In the genomic region with DNA sequence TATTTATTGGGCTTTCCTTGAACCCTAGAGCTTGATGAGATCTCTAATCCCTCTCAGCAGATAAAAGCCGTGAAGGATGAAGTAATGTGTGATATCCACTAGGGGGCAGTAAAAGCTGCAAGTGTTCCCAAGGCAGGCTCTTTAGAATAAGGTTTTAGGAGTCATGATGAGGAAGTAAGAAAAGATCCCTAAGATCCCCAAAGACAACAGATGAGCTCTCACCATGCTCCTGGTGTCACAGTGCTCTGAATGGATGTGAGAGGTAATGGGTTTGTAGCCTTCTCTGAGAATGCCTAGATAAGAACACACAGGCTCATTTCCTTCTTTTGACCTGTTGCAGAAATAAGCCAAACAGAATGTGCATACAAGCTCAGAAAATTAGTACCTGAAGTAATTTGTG, we compare ENCODE assay signal across 8 cellular contexts.
DNase-seq lines count a peak whose midpoint lies in the region; ATAC-seq and TF ChIP-seq lines count a peak whose summit lies in the region.

No MANE protein-coding gene starts in this region.

- H3F3A ChIP-seq in GM23338 (replicated peaks; ENCODE audit: low read depth): no peaks in the 10 kb centered on the region

- no peak overlapping the region for H3K4me3 Mint-ChIP-seq in GM23338
- H3K4me3 Mint-ChIP-seq in activated CD4-positive, alpha-beta T cell treated with anti-CD3 and anti-CD28 coated beads, Interleukin-2, amount 10 ng/mL, durations not matched to agents 7 days and 5 days: no peak overlapping the region

- POLR2A ChIA-PET in activated CD4-positive, alpha-beta T cell treated with anti-CD3 and anti-CD28 coated beads, Interleukin-2, amount 10 ng/mL, durations not matched to agents 7 days and 5 days (lab: Charles Lee): no interaction called here

- H3K4me1 ChIP-seq in GM23338 (ENCODE audit: insufficient read depth) (no peaks in the 10 kb centered on the region), Karpas-422 (ENCODE audit: low read length) (no peaks in the 10 kb centered on the region), OCI-LY3 (ENCODE audit: low read length) (peaks cover 3% of the 10 kb centered on the region; the same call in 1 of the 2 replicates)

- H3K27me3 ChIP-seq in GM23338 (ENCODE audit: insufficient read depth) (no peaks in the 10 kb centered on the region), Karpas-422 (ENCODE audit: low read length) (no peaks in the 10 kb centered on the region; the same call in 1 of the 2 replicates), OCI-LY3 (ENCODE audit: low read depth, low read length) (peaks cover 19% of the 10 kb centered on the region), dorsolateral prefrontal cortex (peaks cover 0 to 20% (median 0%) of the 10 kb centered on the region in 45 donors)

- H3K9me3 ChIP-seq in Karpas-422 (ENCODE audit: low read length): no peaks in the 10 kb centered on the region
- H3K9me3 ChIP-seq in OCI-LY3 (ENCODE audit: insufficient read depth, low read length): no peaks in the 10 kb centered on the region

- intact Hi-C loops in dorsolateral prefrontal cortex (cut with DNase I): loop anchor here (1.0 to 10.0 kb wide), 6 partner anchors 49 to 759 kb away; no protein-coding TSS in a partner anchor

- H3K9me2 ChIP-seq in GM23338 (ENCODE audit: insufficient read depth) (peaks cover 5% of the 10 kb centered on the region; the same call in 1 of the 2 replicates), Karpas-422 (replicated peaks; ENCODE audit: insufficient read depth, low read length) (no peaks in the 10 kb centered on the region)

- H3K79me2 ChIP-seq in GM23338 (replicated peaks; ENCODE audit: insufficient read depth) (no peaks in the 10 kb centered on the region), Karpas-422 (ENCODE audit: low read length) (no peaks in the 10 kb centered on the region), OCI-LY3 (ENCODE audit: low read length) (no peaks in the 10 kb centered on the region)

- ATAC-seq in GM23338 (peak; percentile 97), HG03025 (IDR thresholded peaks at IDR 0.05; ENCODE audit: low FRiP score, unreplicated experiment) (no peak)

- H3K27ac Mint-ChIP-seq in GM23338: no peak overlapping the region
- no peak overlapping the region for H3K27ac Mint-ChIP-seq in activated CD4-positive, alpha-beta T cell treated with anti-CD3 and anti-CD28 coated beads, Interleukin-2, amount 10 ng/mL, durations not matched to agents 7 days and 5 days

- H3K27me3 Mint-ChIP-seq in GM23338 (ENCODE audit: insufficient read depth, low read depth, poor library complexity): no peaks in the 10 kb centered on the region
- H3K27me3 Mint-ChIP-seq in activated CD4-positive, alpha-beta T cell treated with anti-CD3 and anti-CD28 coated beads, Interleukin-2, amount 10 ng/mL, durations not matched to agents 7 days and 5 days: no peaks in the 10 kb centered on the region

- no peaks in the 10 kb centered on the region for H3K36me3 Mint-ChIP-seq in GM23338 (ENCODE audit: low read depth)
- no peaks in the 10 kb centered on the region for H3K36me3 Mint-ChIP-seq in activated CD4-positive, alpha-beta T cell treated with anti-CD3 and anti-CD28 coated beads, Interleukin-2, amount 10 ng/mL, durations not matched to agents 7 days and 5 days (ENCODE audit: low read depth)

- no peak overlapping the region for H3K4me3 ChIP-seq in GM23338
- H3K4me3 ChIP-seq in Karpas-422 (ENCODE audit: low read length): no peak overlapping the region
- H3K4me3 ChIP-seq in OCI-LY3 (ENCODE audit: low read length): no peak overlapping the region
- H3K4me3 ChIP-seq in dorsolateral prefrontal cortex: no peak overlapping the region

- peaks cover 13% of the 10 kb centered on the region; the same call in 2 of the 3 replicates for H3K4me1 Mint-ChIP-seq in GM23338
- no peaks in the 10 kb centered on the region for H3K4me1 Mint-ChIP-seq in activated CD4-positive, alpha-beta T cell treated with anti-CD3 and anti-CD28 coated beads, Interleukin-2, amount 10 ng/mL, durations not matched to agents 7 days and 5 days

- DNase-seq in GM04503 (ENCODE audit: low read depth) (peak; percentile 13), GM23338 (ENCODE audit: low spot score) (peak; percentile 90), Karpas-422 (peak; percentile 85), dorsolateral prefrontal cortex (peak in 1 of 10 donors; percentile 18), middle frontal gyrus (ENCODE audit: extremely low spot score, low spot score) (peak; percentile 19)
- no peak for DNase-seq in activated CD4-positive, alpha-beta T cell treated with anti-CD3 and anti-CD28 coated beads, Interleukin-2, amount 10 ng/mL, durations not matched to agents 7 days and 5 days

- H3K4me2 ChIP-seq in GM23338 (no peak overlapping the region), Karpas-422 (ENCODE audit: low read depth, low read length, poor library complexity, severe bottlenecking) (no peak overlapping the region), OCI-LY3 (ENCODE audit: low read length) (no peak overlapping the region)

- H2AFZ ChIP-seq in GM23338: no peak overlapping the region
- no peak overlapping the region for H2AFZ ChIP-seq in Karpas-422 (ENCODE audit: low read length)
- no peak overlapping the region for H2AFZ ChIP-seq in OCI-LY3 (ENCODE audit: low read depth, low read length)

- H3K27ac ChIP-seq in GM23338 (ENCODE audit: low read depth) (no peak overlapping the region), Karpas-422 (ENCODE audit: low read length) (no peak overlapping the region), OCI-LY3 (ENCODE audit: low read length) (no peak overlapping the region), dorsolateral prefrontal cortex (no peak overlapping the region)

- TF ChIP-seq CTCF in GM23338 (conservative IDR thresholded peaks at IDR 0.05; ENCODE audit: low read depth in 2 of 2) (peak; percentile 84 to 92), OCI-LY3 (IDR thresholded peaks at IDR 0.05; ENCODE audit: low read depth, low read length) (peak; percentile 77), dorsolateral prefrontal cortex (IDR thresholded peaks at IDR 0.05 in 54 of 56, conservative IDR thresholded peaks at IDR 0.05 in 2 of 56; ENCODE audit: low read depth in 1 of 56, partially characterized antibody in 56 of 56) (peak; percentile 70 to 93 (median 85))

- no peaks in the 10 kb centered on the region for H3K36me3 ChIP-seq in GM23338 (ENCODE audit: insufficient read depth)
- H3K36me3 ChIP-seq in Karpas-422 (ENCODE audit: insufficient read depth, low read length): no peaks in the 10 kb centered on the region
- H3K36me3 ChIP-seq in OCI-LY3 (replicated peaks; ENCODE audit: low read depth, low read length): no peaks in the 10 kb centered on the region

- H4K20me1 ChIP-seq in GM23338 (replicated peaks; ENCODE audit: insufficient read depth) (no peaks in the 10 kb centered on the region), Karpas-422 (ENCODE audit: insufficient read depth, low read depth, low read length) (no peaks in the 10 kb centered on the region), OCI-LY3 (ENCODE audit: insufficient read depth, low read length) (no peaks in the 10 kb centered on the region)

- no peak overlapping the region for H3K9ac ChIP-seq in Karpas-422 (ENCODE audit: low read length)
- no peak overlapping the region for H3K9ac ChIP-seq in OCI-LY3 (ENCODE audit: low read length)

- CTCF ChIA-PET in activated CD4-positive, alpha-beta T cell treated with anti-CD3 and anti-CD28 coated beads, Interleukin-2, amount 10 ng/mL, durations not matched to agents 7 days and 5 days (lab: Charles Lee): interaction anchor here (0.5 to 1.2 kb wide), 5 partner anchors 11 to 309 kb away, joined by 3 to 4 read pairs (median 3); no protein-coding TSS in a partner anchor

- no peaks in the 10 kb centered on the region for H3K9me3 Mint-ChIP-seq in GM23338
- H3K9me3 Mint-ChIP-seq in activated CD4-positive, alpha-beta T cell treated with anti-CD3 and anti-CD28 coated beads, Interleukin-2, amount 10 ng/mL, durations not matched to agents 7 days and 5 days: no peaks in the 10 kb centered on the region

TF ChIP-seq in GM23338, 12 proteins besides CTCF, POLR2A, EP300 and RAD21:
- TF ChIP-seq ZNF331 (CRISPR knock-in tag; IDR thresholded peaks at IDR 0.05; ENCODE audit: low read depth): no peak
